Comparison of ENCODE assay signal across 8 cellular contexts in genomic region chr3:58013099-58013498, GRCh38. TPM values are rescaled to one million over a fixed set of nuclear protein-coding genes. Genes with fewer than 3 reads are reported as not detected.
A peak's percentile ranks its signal among the peaks of the same experiment; 100 is the strongest.
DNase-seq lines count a peak whose midpoint lies in the region; ATAC-seq and TF ChIP-seq lines count a peak whose summit lies in the region.
"Had no signal": no experiment of that assay in that cellular context is flagged by ENCODE, and none has a peak within 500 bp of the region (broad histone marks: within the 10 kb centered on the region; RNA-seq: fewer than 3 reads in every experiment).

No MANE protein-coding gene starts in this region.

- no peaks in the 10 kb centered on the region for H3K27me3 Mint-ChIP-seq in T-helper 2 cell treated with Interferon-gamma antibody and Interleukin-4, amounts not matched to agents 5 μg/mL and 100 μg/mL, for 36 hours (ENCODE audit: low read depth)
- no peaks in the 10 kb centered on the region for H3K27me3 Mint-ChIP-seq in progenitor cell of endocrine pancreas

- peaks cover 94% of the 10 kb centered on the region for H3K79me2 ChIP-seq in DND-41 (ENCODE audit: insufficient read depth, low read length)
- H3K79me2 ChIP-seq in hepatocyte = peaks cover 98% of the 10 kb centered on the region

- H3K9ac ChIP-seq in DND-41 (ENCODE audit: low read depth, low read length) = no peak overlapping the region

- no peaks in the 10 kb centered on the region for H3K9me2 ChIP-seq in hepatocyte (replicated peaks; ENCODE audit: insufficient read depth)

- H3K4me3 ChIP-seq in DND-41 (ENCODE audit: low read depth in 1 of 2, low read length in 2 of 2) = no peak overlapping the region
- H3K4me3 ChIP-seq in hepatocyte = no peak overlapping the region

- H3K4me3 Mint-ChIP-seq in T-helper 2 cell treated with Interferon-gamma antibody and Interleukin-4, amounts not matched to agents 5 μg/mL and 100 μg/mL, for 36 hours = peak overlapping the region; percentile 64
- no peak overlapping the region for H3K4me3 Mint-ChIP-seq in stimulated activated effector memory CD8-positive, alpha-beta T cell treated with anti-CD3 and anti-CD28 coated beads, Interleukin-12 subunit alpha, Interleukin-12 subunit beta, amount 100 ng/mL, for 72 hours
- H3K4me3 Mint-ChIP-seq in progenitor cell of endocrine pancreas (ENCODE audit: low read depth) = no peak overlapping the region

- H3K36me3 ChIP-seq in DND-41 (ENCODE audit: insufficient read depth, low read length) (peaks cover 18% of the 10 kb centered on the region; the same call in 1 of the 2 replicates), hepatocyte (replicated peaks; ENCODE audit: insufficient read depth, low read depth) (no peaks in the 10 kb centered on the region)

- peaks cover 14% of the 10 kb centered on the region for H3K36me3 Mint-ChIP-seq in T-helper 2 cell treated with Interferon-gamma antibody and Interleukin-4, amounts not matched to agents 5 μg/mL and 100 μg/mL, for 36 hours (ENCODE audit: low read depth)
- H3K36me3 Mint-ChIP-seq in stimulated activated effector memory CD8-positive, alpha-beta T cell treated with anti-CD3 and anti-CD28 coated beads, Interleukin-12 subunit alpha, Interleukin-12 subunit beta, amount 100 ng/mL, for 72 hours = no peaks in the 10 kb centered on the region
- no peaks in the 10 kb centered on the region for H3K36me3 Mint-ChIP-seq in progenitor cell of endocrine pancreas (ENCODE audit: insufficient read depth)

- ATAC-seq in DND-41 (ENCODE audit: insufficient read depth, low read depth) = peak; percentile 28; the same call in 2 of the 3 replicates
- no peak for ATAC-seq in stimulated activated effector memory CD8-positive, alpha-beta T cell treated with anti-CD3 and anti-CD28 coated beads, Interleukin-12 subunit alpha, Interleukin-12 subunit beta, amount 100 ng/mL, for 72 hours

- peaks cover 45% of the 10 kb centered on the region; the same call in 1 of the 2 replicates for H4K20me1 ChIP-seq in DND-41 (ENCODE audit: insufficient read depth, low read length)
- peaks cover 49% of the 10 kb centered on the region for H4K20me1 ChIP-seq in hepatocyte (ENCODE audit: insufficient read depth, poor library complexity, severe bottlenecking)

- H2AFZ ChIP-seq in DND-41 (ENCODE audit: low read depth, low read length) (no peak overlapping the region), hepatocyte (no peak overlapping the region)

- peak overlapping the region; percentile 38 for H3K4me2 ChIP-seq in DND-41 (ENCODE audit: insufficient read depth, low read length)
- peak overlapping the region; percentile 85 for H3K4me2 ChIP-seq in hepatocyte

- H3K27me3 ChIP-seq in DND-41 (ENCODE audit: insufficient read depth, low read length, poor library complexity) (no peaks in the 10 kb centered on the region), hepatocyte (no peaks in the 10 kb centered on the region)

- peaks cover 50% of the 10 kb centered on the region for H3K4me1 ChIP-seq in DND-41 (ENCODE audit: insufficient read depth, low read length)
- H3K4me1 ChIP-seq in hepatocyte (ENCODE audit: insufficient read depth) = peaks cover 71% of the 10 kb centered on the region

- peak overlapping the region; percentile 51 for H3K27ac Mint-ChIP-seq in T-helper 2 cell treated with Interferon-gamma antibody and Interleukin-4, amounts not matched to agents 5 μg/mL and 100 μg/mL, for 36 hours
- peak overlapping the region; percentile 69 for H3K27ac Mint-ChIP-seq in stimulated activated effector memory CD8-positive, alpha-beta T cell treated with anti-CD3 and anti-CD28 coated beads, Interleukin-12 subunit alpha, Interleukin-12 subunit beta, amount 100 ng/mL, for 72 hours
- H3K27ac Mint-ChIP-seq in progenitor cell of endocrine pancreas = no peak overlapping the region

- H3K9me3 Mint-ChIP-seq in T-helper 2 cell treated with Interferon-gamma antibody and Interleukin-4, amounts not matched to agents 5 μg/mL and 100 μg/mL, for 36 hours = no peaks in the 10 kb centered on the region
- no peaks in the 10 kb centered on the region for H3K9me3 Mint-ChIP-seq in stimulated activated effector memory CD8-positive, alpha-beta T cell treated with anti-CD3 and anti-CD28 coated beads, Interleukin-12 subunit alpha, Interleukin-12 subunit beta, amount 100 ng/mL, for 72 hours
- H3K9me3 Mint-ChIP-seq in progenitor cell of endocrine pancreas (ENCODE audit: low read depth) = no peaks in the 10 kb centered on the region

- peak; percentile 39 for DNase-seq in DND-41
- no peak for DNase-seq in T-helper 2 cell treated with Interferon-gamma antibody and Interleukin-4, amounts not matched to agents 5 μg/mL and 100 μg/mL, for 36 hours (ENCODE audit: low spot score)
- DNase-seq in hepatocyte (ENCODE audit: low spot score) = no peak
- no peak for DNase-seq in stimulated activated effector memory CD8-positive, alpha-beta T cell treated with anti-CD3 and anti-CD28 coated beads, Interleukin-12 subunit alpha, Interleukin-12 subunit beta, amount 100 ng/mL, for 72 hours (ENCODE audit: low spot score in 2 of 2)
- DNase-seq in NCI-H1694 (lab: John Stamatoyannopoulos, UW) = no peak
- DNase-seq in progenitor cell of endocrine pancreas (ENCODE audit: low spot score, unreplicated experiment) = no peak
- DNase-seq in kidney glomerular epithelial cell (lab: John Stamatoyannopoulos, UW) = no peak
- DNase-seq: Karpas-422 had no signal

- WGBS in hepatocyte (ENCODE audit: low lambda C conversion rate, missing lambda C conversion rate) = 91% methylated on average over 3 of the region's 3 CpGs

- no peak for TF ChIP-seq CTCF in DND-41 (IDR thresholded peaks at IDR 0.05; ENCODE audit: borderline replicate concordance, extremely low read depth, low read length, poor library complexity, severe bottlenecking)
- no peak for TF ChIP-seq CTCF in hepatocyte (IDR thresholded peaks at IDR 0.05; ENCODE audit: poor library complexity)
- no peak for TF ChIP-seq CTCF in progenitor cell of endocrine pancreas (IDR thresholded peaks at IDR 0.05; ENCODE audit: unreplicated experiment)

- peak overlapping the region; percentile 48 for H3K27ac ChIP-seq in DND-41 (ENCODE audit: low read length)
- peak overlapping the region; percentile 80 for H3K27ac ChIP-seq in hepatocyte

- H3K9me3 ChIP-seq in DND-41 (ENCODE audit: insufficient read depth, low read length, severe bottlenecking) (no peaks in the 10 kb centered on the region), hepatocyte (ENCODE audit: low read depth) (no peaks in the 10 kb centered on the region)

- peaks cover 49% of the 10 kb centered on the region for H3K4me1 Mint-ChIP-seq in T-helper 2 cell treated with Interferon-gamma antibody and Interleukin-4, amounts not matched to agents 5 μg/mL and 100 μg/mL, for 36 hours (ENCODE audit: low read depth)
- H3K4me1 Mint-ChIP-seq in stimulated activated effector memory CD8-positive, alpha-beta T cell treated with anti-CD3 and anti-CD28 coated beads, Interleukin-12 subunit alpha, Interleukin-12 subunit beta, amount 100 ng/mL, for 72 hours = peaks cover 38% of the 10 kb centered on the region
- peaks cover 38% of the 10 kb centered on the region for H3K4me1 Mint-ChIP-seq in progenitor cell of endocrine pancreas (ENCODE audit: low read depth)

RNA-seq across cellular contexts. Expression of gene FLNB, which starts 4.9 kb away (rescaled TPM):
- total RNA-seq in hepatocyte = 136 and 172 TPM in 2 replicates
- 69.4 and 74.2 TPM in 2 replicates for polyA plus RNA-seq in hepatocyte
- total RNA-seq in progenitor cell of endocrine pancreas = 103 and 112 TPM in 2 replicates
